In genomic region chr1:207291723-207292122, GRCh38 we compare ENCODE assay signal across 11 cellular contexts.
"Had no signal": no experiment of that assay in that cellular context is flagged by ENCODE, and none has a peak within 500 bp of the region (broad histone marks: within the 10 kb centered on the region; RNA-seq: fewer than 3 reads in every experiment).

No MANE protein-coding gene starts in this region.

- H3K9ac ChIP-seq: GM23248 had no signal

- H3K36me3 ChIP-seq: HAP-1 had no signal

- ATAC-seq: GM23338, HCT116 had no signal

- DNase-seq: GM23248, GOT3, H7, H9, HCEC 1CT, HFFc6 had no signal

- H3K27ac Mint-ChIP-seq: GM23338, H9, HFFc6 had no signal

- H3K4me2 ChIP-seq: GM23338 had no signal

- H3K9me3 Mint-ChIP-seq: HFFc6 had no signal

- H3K4me3 Mint-ChIP-seq: GM23338, H9, HFFc6 had no signal

- H2AFZ ChIP-seq: GM23248, GM23338 had no signal

- H3K4me3 ChIP-seq: GM23248, GM23338, HAP-1 had no signal

- FAIRE-seq: H1, H54 had no signal

- H3K27ac ChIP-seq: GM23248 had no signal
